In the genomic region with DNA sequence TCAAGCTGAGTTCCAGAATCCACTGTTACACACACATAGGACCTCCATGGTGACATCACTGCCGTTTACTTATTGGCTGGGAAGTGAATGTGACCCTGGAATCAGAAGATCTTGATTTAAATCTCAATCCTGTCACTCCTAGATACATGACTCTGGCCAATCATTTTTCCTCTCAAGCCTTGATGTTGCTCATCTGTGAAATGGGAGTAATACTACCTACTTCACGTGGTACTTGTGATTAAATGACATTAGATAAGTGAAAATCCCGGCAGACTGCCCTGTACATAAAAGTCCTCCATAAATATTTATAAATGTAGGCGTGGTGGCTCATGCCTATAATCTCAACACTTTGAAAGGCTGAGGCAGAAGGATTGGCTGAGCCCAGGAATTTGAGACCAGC, we compare ENCODE assay signal across 21 cellular contexts.
DNase-seq lines count a peak whose midpoint lies in the region; ATAC-seq and TF ChIP-seq lines count a peak whose summit lies in the region.
"Had no signal": no experiment of that assay in that cellular context is flagged by ENCODE, and none has a peak within 500 bp of the region (broad histone marks: within the 10 kb centered on the region; RNA-seq: fewer than 3 reads in every experiment).

No MANE protein-coding gene starts in this region.

- ATAC-seq in thoracic aorta (ENCODE audit: insufficient number of reproducible peaks, low FRiP score, low read depth) (no peak), GM21390 (IDR thresholded peaks at IDR 0.05; ENCODE audit: unreplicated experiment) (no peak)

- H3K9me3 ChIP-seq in thoracic aorta: peaks cover 8% of the 10 kb centered on the region

- no peaks in the 10 kb centered on the region for H3K36me3 ChIP-seq in rectal smooth muscle tissue (ENCODE audit: control insufficient read depth, insufficient read depth, low read length)
- H3K36me3 ChIP-seq in thoracic aorta: no peaks in the 10 kb centered on the region

- H3K27me3 ChIP-seq in HL-60 (ENCODE audit: insufficient read depth, poor library complexity, severe bottlenecking) (no peaks in the 10 kb centered on the region), rectal smooth muscle tissue (ENCODE audit: control insufficient read depth, insufficient read depth, low read length) (no peaks in the 10 kb centered on the region), thoracic aorta (replicated peaks; ENCODE audit: insufficient read depth) (no peaks in the 10 kb centered on the region)

- H3K4me1 ChIP-seq in rectal smooth muscle tissue (ENCODE audit: control insufficient read depth, insufficient read depth, low read length) (peaks cover 31% of the 10 kb centered on the region), thoracic aorta (ENCODE audit: control insufficient read depth in 1 of 2, low read depth in 2 of 2) (peaks cover 56 to 83% of the 10 kb centered on the region in 2 donors)

- no peak for DNase-seq in HL-60 (ENCODE audit: low read depth in 1 of 2, low spot score in 1 of 2)
- no peak for DNase-seq in coronary artery (ENCODE audit: low spot score)
- no peak for DNase-seq in thoracic aorta (ENCODE audit: low spot score)
- no peak for DNase-seq in hypothalamus (lab: John Stamatoyannopoulos, UW)
- DNase-seq in activated naive CD4-positive, alpha-beta T cell treated with anti-CD3 and anti-CD28 coated beads, Interleukin-2, amount 50 U/mL, for 16 hours: no peak
- DNase-seq in hippocampal formation (lab: John Stamatoyannopoulos, UW): no peak
- DNase-seq: ACHN, AML-193, DMS79, GOT3, MV-4-11, NCI-H1694 treated with DMSO at 0.1 percent for 48 hours, NCI-H2107, NCI-H2227 treated with DMSO at 0.1 percent for 48 hours, NCI-H510A treated with DMSO at 0.1 percent for 48 hours, NCI-H82, RPMI8226 had no signal

- H3K9ac ChIP-seq in rectal smooth muscle tissue (ENCODE audit: low read length): no peak overlapping the region
- H3K9ac ChIP-seq: KMS-11 had no signal

- H3K27ac ChIP-seq in HL-60 (replicated peaks): peak overlapping the region; percentile 62; the same call in 1 of the 2 replicates
- H3K27ac ChIP-seq in coronary artery: peak overlapping the region; percentile 36 to 74
- peak overlapping the region; percentile 58 for H3K27ac ChIP-seq in rectal smooth muscle tissue (ENCODE audit: low read depth, low read length)
- H3K27ac ChIP-seq in thoracic aorta: peak overlapping the region; percentile 49 to 74
- H3K27ac ChIP-seq: C4-2B, KMS-11 had no signal

- TF ChIP-seq CTCF in HL-60 (IDR thresholded peaks at IDR 0.05; ENCODE audit: insufficient read depth, low read length) (no peak), coronary artery (IDR thresholded peaks at IDR 0.05) (no peak), thoracic aorta (IDR thresholded peaks at IDR 0.05) (no peak)

- H3K4me3 ChIP-seq in HL-60 (replicated peaks; ENCODE audit: insufficient read depth, low read length) (no peak overlapping the region), coronary artery (no peak overlapping the region), rectal smooth muscle tissue (ENCODE audit: low read length) (no peak overlapping the region), thoracic aorta (peak overlapping the region; percentile 45)
